Comparison of ENCODE assay signal across 8 cellular contexts in genomic region chr1:45583666-45584350, GRCh38. TPM values are rescaled to one million over a fixed set of nuclear protein-coding genes. Genes with fewer than 3 reads are reported as not detected.
DNase-seq lines count a peak whose midpoint lies in the region; ATAC-seq and TF ChIP-seq lines count a peak whose summit lies in the region.

Gene NASP (plus strand): TSS chr1:45584041. CDS start chr1:45584147, 106 bp downstream.

- H3K36me3 ChIP-seq in KOPT-K1 (ENCODE audit: insufficient read depth, low read length) = peaks cover 30% of the 10 kb centered on the region
- H3K36me3 ChIP-seq in Panc1 (ENCODE audit: control insufficient read depth, insufficient read depth, low read length) = peaks cover 2% of the 10 kb centered on the region; the same call in 1 of the 2 replicates
- no peaks in the 10 kb centered on the region for H3K36me3 ChIP-seq in esophagus squamous epithelium

- POLR2A ChIA-PET in Panc1 (lab: Charles Lee) = no interaction called here

- TF ChIP-seq CTCF in Panc1 (IDR thresholded peaks at IDR 0.05) (no peak), esophagus squamous epithelium (IDR thresholded peaks at IDR 0.05) (peak in 1 of 6 experiments; percentile 3)

- H3K27ac Mint-ChIP-seq in activated T-cell treated with anti-CD3 and anti-CD28 coated beads, Interleukin-2, amount 50 U/mL, for 72 hours = peak within 1 kb of the TSS; percentile 94
- H3K27ac Mint-ChIP-seq in naive B cell = peak within 1 kb of the TSS; percentile 97 to 100 (median 98)
- H3K27ac Mint-ChIP-seq in stimulated activated effector memory CD8-positive, alpha-beta T cell treated with anti-CD3 and anti-CD28 coated beads, Interleukin-12 subunit alpha, Interleukin-12 subunit beta, amount 100 ng/mL, for 72 hours = peak within 1 kb of the TSS; percentile 99

- H3K4me3 ChIP-seq in Panc1 (ENCODE audit: low read depth in 2 of 2, low read length in 2 of 2) (peak within 1 kb of the TSS; percentile 89 to 98), esophagus squamous epithelium (peak within 1 kb of the TSS; percentile 81 to 98 (median 90))

- DNase-seq in Daoy (ENCODE audit: low read depth) (peak; percentile 85), Panc1 (ENCODE audit: low read depth, low spot score) (no peak), esophagus squamous epithelium (lab: John Stamatoyannopoulos, UW) (peak; percentile 66), naive B cell (peak; percentile 96)
- peak; percentile 93 to 96 for DNase-seq in activated T-cell treated with anti-CD3 and anti-CD28 coated beads, Interleukin-2, amount 50 U/mL, for 72 hours
- peak; percentile 93 to 99 for DNase-seq in stimulated activated effector memory CD8-positive, alpha-beta T cell treated with anti-CD3 and anti-CD28 coated beads, Interleukin-12 subunit alpha, Interleukin-12 subunit beta, amount 100 ng/mL, for 72 hours (ENCODE audit: low spot score in 2 of 2)

- H3K4me1 Mint-ChIP-seq in activated T-cell treated with anti-CD3 and anti-CD28 coated beads, Interleukin-2, amount 50 U/mL, for 72 hours (ENCODE audit: low read depth) = peaks cover 44% of the 10 kb centered on the region
- H3K4me1 Mint-ChIP-seq in naive B cell = peaks cover 27 to 56% (median 44%) of the 10 kb centered on the region in 3 donors
- peaks cover 41% of the 10 kb centered on the region for H3K4me1 Mint-ChIP-seq in stimulated activated effector memory CD8-positive, alpha-beta T cell treated with anti-CD3 and anti-CD28 coated beads, Interleukin-12 subunit alpha, Interleukin-12 subunit beta, amount 100 ng/mL, for 72 hours

- TF ChIP-seq POLR2A in esophagus squamous epithelium (IDR thresholded peaks at IDR 0.05) = peak in 2 of 4 donors; percentile 75 to 88

- H3K9me3 ChIP-seq in KOPT-K1 (ENCODE audit: insufficient read depth, low read length, poor library complexity, severe bottlenecking) = no peaks in the 10 kb centered on the region
- H3K9me3 ChIP-seq in Panc1 (ENCODE audit: control insufficient read depth, insufficient read depth, low read depth, low read length) = no peaks in the 10 kb centered on the region
- H3K9me3 ChIP-seq in esophagus squamous epithelium = no peaks in the 10 kb centered on the region

- WGBS in esophagus squamous epithelium, 2 donors = 0% methylated on average over 16 to 17 of the region's 41 CpGs

- in situ Hi-C loops in Panc1 (cut with HindIII; ENCODE audit: low pct_unique_long_range_greater_than_20kb, low sequenced_read_pairs) = no loop called here

- no peaks in the 10 kb centered on the region for H3K27me3 Mint-ChIP-seq in activated T-cell treated with anti-CD3 and anti-CD28 coated beads, Interleukin-2, amount 50 U/mL, for 72 hours (ENCODE audit: low read depth)
- H3K27me3 Mint-ChIP-seq in naive B cell = no peaks in the 10 kb centered on the region

- H3K27me3 ChIP-seq in Panc1 (ENCODE audit: control insufficient read depth, insufficient read depth, low read length) = no peaks in the 10 kb centered on the region
- H3K27me3 ChIP-seq in esophagus squamous epithelium = no peaks in the 10 kb centered on the region

- CTCF ChIA-PET in Panc1 (lab: Charles Lee) = interaction anchor here (0.7 kb wide), 1 partner anchor 190 kb away, joined by 3 read pairs; no protein-coding TSS in a partner anchor

- peaks cover 8% of the 10 kb centered on the region; the same call in 1 of the 2 replicates for H3K4me1 ChIP-seq in Panc1 (ENCODE audit: control insufficient read depth, insufficient read depth, low read length)
- peaks cover 15 to 44% (median 21%) of the 10 kb centered on the region in 3 donors for H3K4me1 ChIP-seq in esophagus squamous epithelium

- BruUV-seq in Panc1 (replicated peaks; lab: Mats Ljungman, UMichigan) = no TSS peak

- no peaks in the 10 kb centered on the region for H3K9me3 Mint-ChIP-seq in activated T-cell treated with anti-CD3 and anti-CD28 coated beads, Interleukin-2, amount 50 U/mL, for 72 hours
- peaks cover 0 to 5% (median 2%) of the 10 kb centered on the region in 7 donors for H3K9me3 Mint-ChIP-seq in naive B cell
- H3K9me3 Mint-ChIP-seq in stimulated activated effector memory CD8-positive, alpha-beta T cell treated with anti-CD3 and anti-CD28 coated beads, Interleukin-12 subunit alpha, Interleukin-12 subunit beta, amount 100 ng/mL, for 72 hours = no peaks in the 10 kb centered on the region

- peak; percentile 41 for ATAC-seq in GM21786 (IDR thresholded peaks at IDR 0.05; ENCODE audit: unreplicated experiment)
- peak; percentile 87 for ATAC-seq in Panc1
- peak; percentile 68 to 73 for ATAC-seq in activated T-cell treated with anti-CD3 and anti-CD28 coated beads, Interleukin-2, amount 50 U/mL, for 72 hours (replicated peaks in 1 of 2)
- ATAC-seq in naive B cell (ENCODE audit: low read depth in 2 of 2) = peak; percentile 58 to 63
- ATAC-seq in stimulated activated effector memory CD8-positive, alpha-beta T cell treated with anti-CD3 and anti-CD28 coated beads, Interleukin-12 subunit alpha, Interleukin-12 subunit beta, amount 100 ng/mL, for 72 hours = peak; percentile 75

- H3K4me3 Mint-ChIP-seq in activated T-cell treated with anti-CD3 and anti-CD28 coated beads, Interleukin-2, amount 50 U/mL, for 72 hours = peak within 1 kb of the TSS; percentile 91 to 97
- peak within 1 kb of the TSS; percentile 96 to 100 (median 100) for H3K4me3 Mint-ChIP-seq in naive B cell
- H3K4me3 Mint-ChIP-seq in stimulated activated effector memory CD8-positive, alpha-beta T cell treated with anti-CD3 and anti-CD28 coated beads, Interleukin-12 subunit alpha, Interleukin-12 subunit beta, amount 100 ng/mL, for 72 hours = peak within 1 kb of the TSS; percentile 97

- peaks cover 7 to 16% of the 10 kb centered on the region in 2 donors for H3K36me3 Mint-ChIP-seq in activated T-cell treated with anti-CD3 and anti-CD28 coated beads, Interleukin-2, amount 50 U/mL, for 72 hours (ENCODE audit: insufficient read depth in 2 of 2)
- H3K36me3 Mint-ChIP-seq in naive B cell = peaks cover 0 to 9% of the 10 kb centered on the region in 2 donors
- H3K36me3 Mint-ChIP-seq in stimulated activated effector memory CD8-positive, alpha-beta T cell treated with anti-CD3 and anti-CD28 coated beads, Interleukin-12 subunit alpha, Interleukin-12 subunit beta, amount 100 ng/mL, for 72 hours = peaks cover 53% of the 10 kb centered on the region

- intact Hi-C loops in Panc1 (cut with micrococcal nuclease; ENCODE audit: unreplicated experiment) = no loop called here
- intact Hi-C loops in esophagus squamous epithelium (cut with DNase I) = no loop called here

- peak within 1 kb of the TSS; percentile 97 for H3K27ac ChIP-seq in KOPT-K1 (ENCODE audit: low read depth, low read length, poor library complexity, severe bottlenecking)
- H3K27ac ChIP-seq in Panc1 (ENCODE audit: low read length) = peak within 1 kb of the TSS; percentile 90
- H3K27ac ChIP-seq in esophagus squamous epithelium = peak within 1 kb of the TSS; percentile 90 to 98 (median 95)

RNA-seq across cellular contexts. Expression of gene NASP, which starts in this region (rescaled TPM):
- total RNA-seq in Daoy (2014; rRNA removed; shearing (Covaris generic)) = 145 and 155 TPM in 2 replicates
- total RNA-seq in Panc1 (2021; ENCODE audit: unreplicated experiment) (193 TPM), esophagus squamous epithelium (10 to 100 TPM; 40.0 to 71.7 (median 63.4) TPM)
- 147 TPM for polyA plus RNA-seq in Panc1 (2012; ENCODE audit: insufficient read length)
- total RNA-seq in activated T-cell treated with anti-CD3 and anti-CD28 coated beads, Interleukin-2, amount 50 U/mL, for 72 hours = 100 to 1,000 TPM; 214 to 241 TPM
- polyA plus RNA-seq in naive B cell (ENCODE audit: low read depth in 6 of 6) = 100 to 1,000 TPM in 4 of 6 donors, 10 to 100 TPM in 2; 90.5 to 140 (median 114) TPM
